21 cellular contexts compared by ENCODE assay signal in the genomic region with DNA sequence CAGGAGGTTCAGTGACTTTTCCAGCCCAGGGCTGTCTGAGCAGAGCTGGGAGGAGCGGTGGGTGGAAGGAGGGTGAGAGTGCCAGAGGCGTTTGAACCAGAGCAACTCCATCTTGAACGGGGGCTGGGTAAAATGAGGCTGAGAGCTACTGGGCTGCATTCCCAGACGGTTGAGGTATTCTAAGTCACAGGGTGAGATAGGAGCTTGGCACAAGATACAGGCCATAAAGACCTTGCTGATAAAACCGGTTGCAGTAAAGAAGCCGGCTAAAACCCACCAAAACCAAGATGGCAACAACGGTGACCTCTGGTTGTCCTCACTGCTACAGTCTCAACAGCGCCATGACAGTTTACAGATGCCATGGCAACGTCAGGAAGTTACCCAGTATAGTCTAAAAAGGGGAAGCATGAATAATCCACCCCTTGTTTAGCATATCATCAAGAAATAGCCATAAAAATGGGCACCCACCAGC.
DNase-seq lines count a peak whose midpoint lies in the region; ATAC-seq, FAIRE-seq and TF ChIP-seq lines count a peak whose summit lies in the region.
"Had no signal": no experiment of that assay in that cellular context is flagged by ENCODE, and none has a peak within 500 bp of the region (broad histone marks: within the 10 kb centered on the region; RNA-seq: fewer than 3 reads in every experiment).

No MANE protein-coding gene starts in this region.

- no peak overlapping the region for H2BK20ac ChIP-seq in H1 (ENCODE audit: low read length)

- no peaks in the 10 kb centered on the region for H3K9me2 ChIP-seq in OCI-LY7 (ENCODE audit: insufficient read depth, low read length)

- H3K4me2 ChIP-seq in OCI-LY7 (ENCODE audit: low read length) (peak overlapping the region; percentile 88), H1 (ENCODE audit: insufficient read depth in 1 of 2, low read depth in 2 of 2, low read length in 2 of 2) (peak overlapping the region in 1 of 2 experiments; percentile 2; a peak in 1 of 4 replicates)

- H3K23ac ChIP-seq in H1 (ENCODE audit: insufficient read length) = no peak overlapping the region

- H4K20me1 ChIP-seq in OCI-LY7 (ENCODE audit: insufficient read depth, low read length) (no peaks in the 10 kb centered on the region; the same call in 1 of the 2 replicates), H1 (replicated peaks in 1 of 2; ENCODE audit: control insufficient read depth in 1 of 2, insufficient read depth in 2 of 2, low read length in 2 of 2) (no peaks in the 10 kb centered on the region)

- no peak overlapping the region for H3K14ac ChIP-seq in H1 (ENCODE audit: insufficient read length)

- no peak overlapping the region for H3K27ac Mint-ChIP-seq in stimulated activated effector memory CD8-positive, alpha-beta T cell treated with anti-CD3 and anti-CD28 coated beads, Interleukin-12 subunit alpha, Interleukin-12 subunit beta, amount 100 ng/mL, for 72 hours
- H3K27ac Mint-ChIP-seq: activated naive CD4-positive, alpha-beta T cell treated with anti-CD3 and anti-CD28 coated beads, Interleukin-2, amount 50 U/mL, for 72 hours; activated T-cell treated with anti-CD3 and anti-CD28 coated beads, Interleukin-2, amount 50 U/mL, for 24 hours had no signal

- no peak for TF ChIP-seq POLR2A in H1 (IDR thresholded peaks at IDR 0.05; ENCODE audit: control extremely low read depth in 1 of 2, low read depth in 2 of 2, low read length in 2 of 2)

- no peak overlapping the region for H3K9ac ChIP-seq in H1 (replicated peaks in 1 of 4; ENCODE audit: extremely low read depth in 1 of 4, low read depth in 3 of 4, low read length in 3 of 4)

- no peaks in the 10 kb centered on the region for H3K4me1 Mint-ChIP-seq in stimulated activated effector memory CD8-positive, alpha-beta T cell treated with anti-CD3 and anti-CD28 coated beads, Interleukin-12 subunit alpha, Interleukin-12 subunit beta, amount 100 ng/mL, for 72 hours
- H3K4me1 Mint-ChIP-seq: CD4-positive, alpha-beta memory T cell had no signal

- H4K8ac ChIP-seq in H1 (ENCODE audit: extremely low read depth, insufficient read depth, low read length) = no peak overlapping the region

- no peak overlapping the region for H3K56ac ChIP-seq in H1 (replicated peaks; ENCODE audit: insufficient read length, low read depth, low read length)

- BruUV-seq in OCI-LY7 (replicated peaks; lab: Mats Ljungman, UMichigan) = no TSS peak

- TF ChIP-seq EP300 in H1 (IDR thresholded peaks at IDR 0.05; ENCODE audit: borderline replicate concordance in 1 of 2, low read depth in 2 of 2, low read length in 2 of 2) = no peak

- H3K4ac ChIP-seq in H1 (replicated peaks; ENCODE audit: insufficient read length, low read depth, low read length) = no peak overlapping the region

- H3K9me3 ChIP-seq in left ventricle myocardium inferior (replicated peaks) (no peaks in the 10 kb centered on the region), OCI-LY7 (ENCODE audit: low read length) (no peaks in the 10 kb centered on the region), H1 (ENCODE audit: insufficient read depth in 2 of 2, low read depth in 1 of 2, low read length in 1 of 2) (no peaks in the 10 kb centered on the region)
- H3K9me3 ChIP-seq: tibial nerve had no signal

- H3K27ac ChIP-seq in left ventricle myocardium inferior (replicated peaks) (peak overlapping the region; percentile 96), OCI-LY7 (ENCODE audit: low read depth, low read length, poor library complexity, severe bottlenecking) (peak overlapping the region; percentile 97), H1 (ENCODE audit: low read depth, low read length) (no peak overlapping the region)

- H2AFZ ChIP-seq in OCI-LY7 (ENCODE audit: low read length) (no peak overlapping the region; the same call in 1 of the 2 replicates), H1 (ENCODE audit: low read length) (no peak overlapping the region)

- H3K27me3 ChIP-seq in left ventricle myocardium inferior (ENCODE audit: low read depth) (no peaks in the 10 kb centered on the region), H1 (replicated peaks in 1 of 4; ENCODE audit: control insufficient read depth in 3 of 4, extremely low read depth in 1 of 4, insufficient read depth in 3 of 4, low read length in 3 of 4) (peaks cover 0 to 2% (median 0%) of the 10 kb centered on the region in 4 experiments; a peak in 3 of 7 replicates)
- H3K27me3 ChIP-seq: tibial nerve had no signal

- no peaks in the 10 kb centered on the region for H3K23me2 ChIP-seq in H1 (ENCODE audit: low read depth, low read length)

- H3K79me2 ChIP-seq in OCI-LY7 (ENCODE audit: insufficient read depth, low read depth, low read length) (peaks cover 78% of the 10 kb centered on the region), H1 (ENCODE audit: control insufficient read depth in 1 of 2, insufficient read depth in 2 of 2, low read length in 2 of 2) (no peaks in the 10 kb centered on the region)

- POLR2A ChIA-PET in OCI-LY7 (lab: Charles Lee) = interaction anchor here (1.2 kb wide), 1 partner anchor 37 kb away, joined by 4 read pairs; no protein-coding TSS in a partner anchor
- POLR2A ChIA-PET in H1 (lab: Charles Lee; ENCODE audit: partially characterized antibody) = interaction anchor here (1.3 kb wide), 1 partner anchor 28 kb away, joined by 3 read pairs; no protein-coding TSS in a partner anchor

- H2BK12ac ChIP-seq in H1 (ENCODE audit: low read depth, low read length) = peak overlapping the region; percentile 77; the same call in 1 of the 2 replicates

- no peak overlapping the region for H3K4me3 Mint-ChIP-seq in stimulated activated effector memory CD8-positive, alpha-beta T cell treated with anti-CD3 and anti-CD28 coated beads, Interleukin-12 subunit alpha, Interleukin-12 subunit beta, amount 100 ng/mL, for 72 hours
- H3K4me3 Mint-ChIP-seq: activated T-cell treated with anti-CD3 and anti-CD28 coated beads, Interleukin-2, amount 50 U/mL, for 24 hours; CD4-positive, alpha-beta memory T cell; neural crest cell had no signal

- intact Hi-C loops in left ventricle myocardium inferior (cut with micrococcal nuclease) (no loop called here), cardiac septum (cut with DNase I) (no loop called here), OCI-LY7 (cut with micrococcal nuclease; ENCODE audit: unreplicated experiment) (loop anchor here (2.0 kb wide), 1 partner anchor 36 kb away; no protein-coding TSS in a partner anchor)

- CTCF ChIA-PET in OCI-LY7 (lab: Charles Lee; ENCODE audit: unreplicated experiment) (no interaction called here), H1 (lab: Charles Lee; ENCODE audit: partially characterized antibody) (interaction anchor here (1.2 to 1.6 kb wide), 2 partner anchors 11 to 31 kb away, joined by 3 read pairs; no protein-coding TSS in a partner anchor)

- ATAC-seq in GM19463 (IDR thresholded peaks at IDR 0.05; ENCODE audit: unreplicated experiment) = no peak
- ATAC-seq in stimulated activated effector memory CD8-positive, alpha-beta T cell treated with anti-CD3 and anti-CD28 coated beads, Interleukin-12 subunit alpha, Interleukin-12 subunit beta, amount 100 ng/mL, for 72 hours = no peak
- ATAC-seq: activated naive CD4-positive, alpha-beta T cell treated with anti-CD3 and anti-CD28 coated beads, Interleukin-2, amount 50 U/mL, for 72 hours had no signal

- H2BK5ac ChIP-seq in H1 (ENCODE audit: low read depth, low read length) = no peak overlapping the region; the same call in 1 of the 2 replicates

- H3K36me3 ChIP-seq in left ventricle myocardium inferior = peaks cover 11% of the 10 kb centered on the region
- peaks cover 15% of the 10 kb centered on the region for H3K36me3 ChIP-seq in OCI-LY7 (ENCODE audit: insufficient read depth, low read length)
- no peaks in the 10 kb centered on the region; a peak in 1 of 8 replicates for H3K36me3 ChIP-seq in H1 (ENCODE audit: control insufficient read depth in 2 of 4, insufficient read depth in 4 of 4, low read length in 3 of 4)
- H3K36me3 ChIP-seq: tibial nerve had no signal

- TF ChIP-seq RAD21 in H1 (IDR thresholded peaks at IDR 0.05 in 1 of 2, conservative IDR thresholded peaks at IDR 0.05 in 1 of 2; ENCODE audit: low read depth in 2 of 2, low read length in 2 of 2) = no peak

- no peak overlapping the region for H4K91ac ChIP-seq in H1 (replicated peaks; ENCODE audit: insufficient read length, low read length)

- DNase-seq in left ventricle myocardium inferior (no peak), cardiac septum (ENCODE audit: low spot score) (no peak), OCI-LY7 (ENCODE audit: low spot score) (peak; percentile 69), H1 (ENCODE audit: low read depth in 1 of 2, low spot score in 2 of 2) (no peak), glomerular visceral epithelial cell (ENCODE audit: extremely low spot score) (no peak), GDM1 (lab: John Stamatoyannopoulos, UW) (no peak)
- no peak for DNase-seq in stimulated activated effector memory CD8-positive, alpha-beta T cell treated with anti-CD3 and anti-CD28 coated beads, Interleukin-12 subunit alpha, Interleukin-12 subunit beta, amount 100 ng/mL, for 72 hours (ENCODE audit: low spot score in 2 of 2)
- DNase-seq: activated CD4-positive, alpha-beta T cell treated with anti-CD3 and anti-CD28 coated beads, Interleukin-2, amount 50 U/mL, for 4 hours; activated T-cell treated with anti-CD3 and anti-CD28 coated beads, Interleukin-2, amount 50 U/mL, for 24 hours; CD4-positive, alpha-beta memory T cell; DND-41; midbrain; NCI-H1105; NCI-H526 treated with DMSO at 0.1 percent for 48 hours; stimulated activated naive CD4-positive, alpha-beta T cell had no signal

- FAIRE-seq in H1 (lab: Jason Lieb, UNC) = no peak
- FAIRE-seq: colon, TTC549 had no signal

- H3K4me3 ChIP-seq in left ventricle myocardium inferior (no peak overlapping the region), OCI-LY7 (ENCODE audit: low read depth, low read length, poor library complexity, severe bottlenecking) (peak overlapping the region; percentile 85), H1 (ENCODE audit: extremely low read depth in 1 of 4, insufficient read depth in 2 of 4, low read depth in 3 of 4, low read length in 4 of 4) (no peak overlapping the region)
- H3K4me3 ChIP-seq: tibial nerve had no signal

- no peaks in the 10 kb centered on the region for H3K36me3 Mint-ChIP-seq in stimulated activated effector memory CD8-positive, alpha-beta T cell treated with anti-CD3 and anti-CD28 coated beads, Interleukin-12 subunit alpha, Interleukin-12 subunit beta, amount 100 ng/mL, for 72 hours
- H3K36me3 Mint-ChIP-seq: activated naive CD4-positive, alpha-beta T cell treated with anti-CD3 and anti-CD28 coated beads, Interleukin-2, amount 50 U/mL, for 72 hours; CD4-positive, alpha-beta memory T cell had no signal

- no peak overlapping the region for H2BK15ac ChIP-seq in H1 (ENCODE audit: low read length)

- H3K4me1 ChIP-seq in left ventricle myocardium inferior (peaks cover 94% of the 10 kb centered on the region), OCI-LY7 (ENCODE audit: insufficient read depth, low read length, poor library complexity, severe bottlenecking) (peaks cover 83% of the 10 kb centered on the region), H1 (replicated peaks in 1 of 4; ENCODE audit: control insufficient read depth in 3 of 4, insufficient read depth in 4 of 4, low read length in 3 of 4) (peaks cover 0 to 15% (median 9%) of the 10 kb centered on the region in 4 experiments; a peak in 5 of 7 replicates)

- 86% methylated on average over 9 of the region's 9 CpGs; no CpG with 5 or more reads in 1 of the 2 experiments for WGBS in H1 (ENCODE audit: extremely low coverage in 1 of 2, insufficient coverage in 1 of 2, insufficient read length in 1 of 2, insufficient replicate concordance in 2 of 2, low coverage in 1 of 2, low lambda C conversion rate in 2 of 2, missing lambda C conversion rate in 1 of 2), 2 experiments

- H2BK120ac ChIP-seq in H1 (replicated peaks; ENCODE audit: low read depth, low read length) = no peak overlapping the region

- TF ChIP-seq CTCF in left ventricle myocardium inferior (IDR thresholded peaks at IDR 0.05; ENCODE audit: borderline replicate concordance) = no peak
- no peak for TF ChIP-seq CTCF in OCI-LY7 (conservative IDR thresholded peaks at IDR 0.05; ENCODE audit: low read length)
- TF ChIP-seq CTCF in H1 (IDR thresholded peaks at IDR 0.05; ENCODE audit: control extremely low read depth in 1 of 3, insufficient read depth in 1 of 3, low read depth in 1 of 3, low read length in 3 of 3) = no peak

- H3K18ac ChIP-seq in H1 (ENCODE audit: extremely low read depth, low read length) = no peak overlapping the region

- H3K79me1 ChIP-seq in H1 (ENCODE audit: low read depth, low read length) = no peaks in the 10 kb centered on the region

- no peak overlapping the region for H4K5ac ChIP-seq in H1 (ENCODE audit: insufficient read length, low read depth, low read length)

- 0 out of 2 replicates have a peak overlapping the region, but pooled peaks have one; percentile 70 for H2AK5ac ChIP-seq in H1 (ENCODE audit: low read depth, low read length)

- H3K9me3 Mint-ChIP-seq in stimulated activated effector memory CD8-positive, alpha-beta T cell treated with anti-CD3 and anti-CD28 coated beads, Interleukin-12 subunit alpha, Interleukin-12 subunit beta, amount 100 ng/mL, for 72 hours = no peaks in the 10 kb centered on the region
- H3K9me3 Mint-ChIP-seq: activated naive CD4-positive, alpha-beta T cell treated with anti-CD3 and anti-CD28 coated beads, Interleukin-2, amount 50 U/mL, for 72 hours; activated T-cell treated with anti-CD3 and anti-CD28 coated beads, Interleukin-2, amount 50 U/mL, for 24 hours; CD4-positive, alpha-beta memory T cell; neural crest cell had no signal
